ENCODE assay signal across 31 cellular contexts in the genomic region with DNA sequence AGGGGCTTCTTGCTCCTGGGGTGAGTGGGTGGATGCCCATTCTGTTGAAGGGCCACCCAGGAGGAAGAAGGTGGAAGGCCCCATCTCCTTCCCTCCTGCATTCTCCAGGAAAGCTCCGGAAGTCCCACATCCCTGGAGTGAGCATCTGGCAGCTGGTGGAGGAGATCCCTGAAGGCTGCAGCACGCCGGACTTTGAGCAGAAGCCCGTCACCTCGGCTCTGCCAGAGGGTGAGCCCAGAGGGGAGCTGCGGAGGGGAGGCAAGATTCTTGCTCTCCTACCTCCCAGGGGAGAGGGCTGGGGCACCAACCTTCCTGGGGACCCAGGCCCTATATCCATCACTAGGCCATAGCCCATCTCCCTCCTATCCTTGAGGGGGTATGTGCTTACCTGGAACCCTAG. TPM values are rescaled to one million over a fixed set of nuclear protein-coding genes. Genes with fewer than 3 reads are reported as not detected.
"Had no signal": no experiment of that assay in that cellular context is flagged by ENCODE, and none has a peak within 500 bp of the region (broad histone marks: within the 10 kb centered on the region; RNA-seq: fewer than 3 reads in every experiment).

No MANE protein-coding gene starts in this region.

- H3K27ac ChIP-seq: neural progenitor cell, neutrophil, pancreas, right lobe of liver, sigmoid colon, thoracic aorta, thyroid gland, tibial nerve, upper lobe of left lung, vagina had no signal

- H3K9me3 ChIP-seq: neutrophil, pancreas, psoas muscle, right lobe of liver, sigmoid colon, thoracic aorta, thyroid gland, tibial nerve, upper lobe of left lung, vagina had no signal

- H3K9ac ChIP-seq: neural progenitor cell had no signal

- H2AFZ ChIP-seq: neural progenitor cell had no signal

- H3K9me3 Mint-ChIP-seq: naive B cell; naive thymus-derived CD8-positive, alpha-beta T cell; natural killer cell treated with Interleukin-12 subunit alpha and Interleukin-12 subunit beta and Interleukin-15 and Interleukin-18, amount 100 ng/mL, for 72 hours; stimulated activated memory B cell treated with anti-CD40 and anti-IgM and Interleukin-4, amounts not matched to agents 10 μg/mL and 1 μg/mL and 100 μg/mL, for 72 hours; stimulated activated naive CD8-positive, alpha-beta T cell treated with anti-CD3 and anti-CD28 coated beads, Interleukin-15, amount 100 ng/mL, for 72 hours had no signal

- DNase-seq: naive B cell; naive thymus-derived CD8-positive, alpha-beta T cell; nucleus accumbens; psoas muscle; right lobe of liver; sigmoid colon; small intestine; stimulated activated CD4-positive, alpha-beta T cell treated with anti-CD3 and anti-CD28 coated beads, Interleukin-12 subunit alpha, Interleukin-12 subunit beta, amount 100 ng/mL, for 4 hours; stimulated activated CD4-positive, alpha-beta T cell treated with anti-CD3 and anti-CD28 coated beads, Interleukin-1b, Interleukin-23, amount 100 ng/mL, for 48 hours; stimulated activated CD4-positive, alpha-beta T cell treated with anti-CD3 and anti-CD28 coated beads, Interleukin-4, amount 100 ng/mL, for 1 hour; stimulated activated CD4-positive, alpha-beta T cell treated with anti-CD3 and anti-CD28 coated beads, Interleukin-4, amount 100 ng/mL, for 4 hours; stimulated activated CD8-positive, alpha-beta memory T cell treated with anti-CD3 and anti-CD28 coated beads, Interleukin-4, amount 100 ng/mL, for 48 hours; stimulated activated naive CD4-positive, alpha-beta T cell; stimulated activated naive CD8-positive, alpha-beta T cell treated with anti-CD3 and anti-CD28 coated beads, Interleukin-15, amount 100 ng/mL, for 72 hours; stimulated activated naive CD8-positive, alpha-beta T cell treated with anti-CD3 and anti-CD28 coated beads, Interleukin-15, Interleukin-2, amounts not matched to agents 100 U/mL and 50 U/mL, for 24 hours; substantia nigra; thyroid gland; trophoblast cell; upper lobe of left lung had no signal

- H3K4me3 ChIP-seq: neural progenitor cell, pancreas, right lobe of liver, sigmoid colon, thoracic aorta, thyroid gland, tibial nerve, upper lobe of left lung, vagina had no signal

- H3K4me3 Mint-ChIP-seq: naive B cell; naive thymus-derived CD8-positive, alpha-beta T cell; natural killer cell treated with Interleukin-12 subunit alpha and Interleukin-12 subunit beta and Interleukin-15 and Interleukin-18, amount 100 ng/mL, for 72 hours; neural progenitor cell; stimulated activated memory B cell treated with anti-CD40 and anti-IgM and Interleukin-4, amounts not matched to agents 10 μg/mL and 1 μg/mL and 100 μg/mL, for 72 hours; stimulated activated naive CD8-positive, alpha-beta T cell treated with anti-CD3 and anti-CD28 coated beads, Interleukin-15, amount 100 ng/mL, for 72 hours had no signal

- FAIRE-seq: pancreas, small intestine, urothelium cell line had no signal

- H3K27me3 ChIP-seq: neural progenitor cell, pancreas, right lobe of liver, thyroid gland, tibial nerve, upper lobe of left lung, vagina had no signal

- H3K27ac Mint-ChIP-seq: naive B cell; natural killer cell treated with Interleukin-12 subunit alpha and Interleukin-12 subunit beta and Interleukin-15 and Interleukin-18, amount 100 ng/mL, for 72 hours; neural progenitor cell; progenitor cell of endocrine pancreas; stimulated activated memory B cell treated with anti-CD40 and anti-IgM and Interleukin-4, amounts not matched to agents 10 μg/mL and 1 μg/mL and 100 μg/mL, for 72 hours had no signal

- H3K36me3 Mint-ChIP-seq: naive B cell; naive thymus-derived CD8-positive, alpha-beta T cell; natural killer cell treated with Interleukin-12 subunit alpha and Interleukin-12 subunit beta and Interleukin-15 and Interleukin-18, amount 100 ng/mL, for 72 hours; neural progenitor cell; stimulated activated memory B cell treated with anti-CD40 and anti-IgM and Interleukin-4, amounts not matched to agents 10 μg/mL and 1 μg/mL and 100 μg/mL, for 72 hours had no signal

- H3K4me1 Mint-ChIP-seq: naive B cell; naive thymus-derived CD8-positive, alpha-beta T cell; stimulated activated memory B cell treated with anti-CD40 and anti-IgM and Interleukin-4, amounts not matched to agents 10 μg/mL and 1 μg/mL and 100 μg/mL, for 72 hours had no signal

- H3K4me2 ChIP-seq: neural progenitor cell had no signal

- H3K4me1 ChIP-seq: pancreas, psoas muscle, right lobe of liver, sigmoid colon, thyroid gland, tibial nerve, upper lobe of left lung had no signal

- H3K36me3 ChIP-seq: neural progenitor cell, neutrophil, pancreas, right lobe of liver, sigmoid colon, thoracic aorta, thyroid gland, tibial nerve, upper lobe of left lung, vagina had no signal

- ATAC-seq: naive thymus-derived CD8-positive, alpha-beta T cell; natural killer cell treated with Interleukin-12 subunit alpha and Interleukin-12 subunit beta and Interleukin-15 and Interleukin-18, amount 100 ng/mL, for 72 hours; pancreas; psoas muscle; right cardiac atrium; right lobe of liver; stimulated activated memory B cell treated with anti-CD40 and anti-IgM and Interleukin-4, amounts not matched to agents 10 μg/mL and 1 μg/mL and 100 μg/mL, for 72 hours; stimulated activated naive CD8-positive, alpha-beta T cell treated with anti-CD3 and anti-CD28 coated beads, Interleukin-15, amount 100 ng/mL, for 72 hours; stimulated activated naive CD8-positive, alpha-beta T cell treated with anti-CD3 and anti-CD28 coated beads, Interleukin-15, Interleukin-2, amounts not matched to agents 100 U/mL and 50 U/mL, for 24 hours had no signal

RNA-seq across cellular contexts. Expression of gene IGFN1, which starts 3.4 kb away (rescaled TPM):
- total RNA-seq: naive thymus-derived CD8-positive, alpha-beta T cell; natural killer cell treated with Interleukin-12 subunit alpha and Interleukin-12 subunit beta and Interleukin-15 and Interleukin-18, amount 100 ng/mL, for 72 hours; thoracic aorta; tibial nerve; vagina had no signal
- polyA plus RNA-seq: naive thymus-derived CD8-positive, alpha-beta T cell; neural cell had no signal
